In genomic region chr6:90900034-90900433, GRCh38 we compare ENCODE assay signal across 5 cellular contexts.
"Had no signal": no experiment of that assay in that cellular context is flagged by ENCODE, and none has a peak within 500 bp of the region (broad histone marks: within the 10 kb centered on the region; RNA-seq: fewer than 3 reads in every experiment).

No MANE protein-coding gene starts in this region.

- H3K27ac Mint-ChIP-seq: GM23338, H9 had no signal

- H3K9me3 Mint-ChIP-seq: GM23338, H9 had no signal

- H3K4me3 Mint-ChIP-seq: GM23338, H9 had no signal

- H3K4me3 ChIP-seq: GM23338, K562 had no signal

- ATAC-seq: GM23338, K562 had no signal

- DNase-seq: H9, HCEC 1CT, IMR-90 had no signal
